ENCODE assay signal across 32 cellular contexts in the genomic region with DNA sequence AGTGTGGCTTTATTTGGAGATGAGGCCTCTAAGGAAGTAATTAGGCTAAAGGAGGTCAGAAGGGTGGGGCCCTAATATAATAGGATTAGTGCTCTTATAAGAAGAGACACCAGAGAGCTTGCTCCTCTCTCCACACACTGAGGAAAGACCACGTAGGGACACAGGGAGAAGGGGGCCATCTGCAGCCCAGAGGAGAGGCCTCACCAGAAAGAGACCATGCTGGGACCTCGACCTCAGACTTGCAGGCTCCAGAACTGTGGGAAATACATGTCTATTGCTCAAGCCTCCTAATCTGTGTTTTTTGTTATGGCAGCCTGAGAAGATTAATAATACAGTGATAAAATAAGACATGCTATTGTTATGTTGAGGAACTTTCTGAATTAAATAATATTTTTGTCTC.
"Had no signal": no experiment of that assay in that cellular context is flagged by ENCODE, and none has a peak within 500 bp of the region (broad histone marks: within the 10 kb centered on the region; RNA-seq: fewer than 3 reads in every experiment).

No MANE protein-coding gene starts in this region.

- H3K4me3 Mint-ChIP-seq: activated CD4-positive, alpha-beta memory T cell treated with anti-CD3 and anti-CD28 coated beads, Interleukin-2, amount 10 ng/mL, durations not matched to agents 7 days and 5 days; activated CD4-positive, alpha-beta T cell treated with anti-CD3 and anti-CD28 coated beads, Interleukin-2, amount 10 ng/mL, durations not matched to agents 7 days and 5 days; activated naive CD4-positive, alpha-beta T cell treated with anti-CD3 and anti-CD28 coated beads for 36 hours; activated naive CD8-positive, alpha-beta T cell treated with anti-CD3 and anti-CD28 coated beads for 36 hours; activated T-helper 1 cell treated with anti-CD3 and anti-CD28 coated beads, Interleukin-12 subunit alpha, Interleukin-12 subunit beta, Interleukin-2, Interleukin-4 antibody, amounts not matched to agents 30 ng/mL and 10 ng/mL and 1 ng/mL, durations not matched to agents 14 hours and 24 hours and 36 hours; mesothelial cell of epicardium; naive B cell; nephron progenitor cell; stimulated activated naive B cell treated with anti-CD40 and anti-IgM and Interleukin-4, amounts not matched to agents 10 μg/mL and 1 μg/mL and 100 μg/mL, for 72 hours had no signal

- H3K4me2 ChIP-seq: hepatocyte, smooth muscle cell had no signal

- H3K36me3 Mint-ChIP-seq: activated naive CD8-positive, alpha-beta T cell treated with anti-CD3 and anti-CD28 coated beads for 36 hours; mesothelial cell of epicardium; naive B cell had no signal

- H3K4me3 ChIP-seq: adrenal gland, gastrocnemius medialis, hepatocyte, ovary, smooth muscle cell, stomach, suprapubic skin, tibial nerve had no signal

- H2AFZ ChIP-seq: hepatocyte had no signal

- H3K27ac ChIP-seq: adrenal gland, gastrocnemius medialis, hepatocyte, ovary, stomach, suprapubic skin had no signal

- H3K9me3 ChIP-seq: adrenal gland, gastrocnemius medialis, ovary, stomach, suprapubic skin, tibial nerve had no signal

- H3K4me1 Mint-ChIP-seq: activated CD4-positive, alpha-beta memory T cell treated with anti-CD3 and anti-CD28 coated beads, Interleukin-2, amount 10 ng/mL, durations not matched to agents 7 days and 5 days; activated CD4-positive, alpha-beta T cell treated with anti-CD3 and anti-CD28 coated beads, Interleukin-2, amount 10 ng/mL, durations not matched to agents 7 days and 5 days; mesothelial cell of epicardium; nephron progenitor cell had no signal

- FAIRE-seq: keratinocyte, TTC549 had no signal

- H3K4me1 ChIP-seq: adrenal gland had no signal

- ATAC-seq: gastrocnemius medialis; left colon; stimulated activated naive B cell treated with anti-CD40 and anti-IgM and Interleukin-4, amounts not matched to agents 10 μg/mL and 1 μg/mL and 100 μg/mL, for 72 hours had no signal

- H3K36me3 ChIP-seq: adrenal gland, gastrocnemius medialis, ovary, stomach, suprapubic skin, tibial nerve had no signal

- H3K9me3 Mint-ChIP-seq: activated CD4-positive, alpha-beta memory T cell treated with anti-CD3 and anti-CD28 coated beads, Interleukin-2, amount 10 ng/mL, durations not matched to agents 7 days and 5 days; activated CD4-positive, alpha-beta T cell treated with anti-CD3 and anti-CD28 coated beads, Interleukin-2, amount 10 ng/mL, durations not matched to agents 7 days and 5 days; activated naive CD4-positive, alpha-beta T cell treated with anti-CD3 and anti-CD28 coated beads for 36 hours; activated naive CD8-positive, alpha-beta T cell treated with anti-CD3 and anti-CD28 coated beads for 36 hours; activated T-helper 1 cell treated with anti-CD3 and anti-CD28 coated beads, Interleukin-12 subunit alpha, Interleukin-12 subunit beta, Interleukin-2, Interleukin-4 antibody, amounts not matched to agents 30 ng/mL and 10 ng/mL and 1 ng/mL, durations not matched to agents 14 hours and 24 hours and 36 hours; mesothelial cell of epicardium; naive B cell; nephron progenitor cell; stimulated activated naive B cell treated with anti-CD40 and anti-IgM and Interleukin-4, amounts not matched to agents 10 μg/mL and 1 μg/mL and 100 μg/mL, for 72 hours had no signal

- DNase-seq: activated CD4-positive, alpha-beta memory T cell treated with anti-CD3 and anti-CD28 coated beads, Interleukin-2, amount 10 ng/mL, durations not matched to agents 7 days and 5 days; activated CD4-positive, alpha-beta T cell treated with anti-CD3 and anti-CD28 coated beads for 1 hour; activated CD4-positive, alpha-beta T cell treated with anti-CD3 and anti-CD28 coated beads, Interleukin-2, amount 10 ng/mL, durations not matched to agents 7 days and 5 days; activated effector memory CD4-positive, alpha-beta T cell treated with anti-CD3 and anti-CD28 coated beads, Interleukin-2, amount 50 U/mL, for 16 hours; activated naive CD4-positive, alpha-beta T cell treated with anti-CD3 and anti-CD28 coated beads for 36 hours; activated naive CD8-positive, alpha-beta T cell treated with anti-CD3 and anti-CD28 coated beads for 36 hours; adrenal gland; central memory CD4-positive, alpha-beta T cell; dermis blood vessel endothelial cell; effector CD8-positive, alpha-beta T cell; erythroblast; gastrocnemius medialis; glutamatergic neuron; left colon; mammary epithelial cell; naive B cell; nephron progenitor cell; ovary; stimulated activated CD4-positive, alpha-beta T cell treated with anti-CD3 and anti-CD28 coated beads, Interleukin-15, amount 100 ng/mL, for 24 hours; stimulated activated CD4-positive, alpha-beta T cell treated with anti-CD3 and anti-CD28 coated beads, Interleukin-2, amount 100 ng/mL, for 24 hours; stimulated activated naive B cell treated with anti-CD40 and anti-IgM and Interleukin-4, amounts not matched to agents 10 μg/mL and 1 μg/mL and 100 μg/mL, for 72 hours; stomach; T-helper 1 cell had no signal

- H3K27me3 ChIP-seq: adrenal gland, gastrocnemius medialis, hepatocyte, ovary, stomach, suprapubic skin, tibial nerve had no signal

- H3K27me3 Mint-ChIP-seq: activated CD4-positive, alpha-beta T cell treated with anti-CD3 and anti-CD28 coated beads, Interleukin-2, amount 10 ng/mL, durations not matched to agents 7 days and 5 days; activated naive CD8-positive, alpha-beta T cell treated with anti-CD3 and anti-CD28 coated beads for 36 hours; naive B cell; stimulated activated naive B cell treated with anti-CD40 and anti-IgM and Interleukin-4, amounts not matched to agents 10 μg/mL and 1 μg/mL and 100 μg/mL, for 72 hours had no signal

- H3K27ac Mint-ChIP-seq: activated CD4-positive, alpha-beta memory T cell treated with anti-CD3 and anti-CD28 coated beads, Interleukin-2, amount 10 ng/mL, durations not matched to agents 7 days and 5 days; activated CD4-positive, alpha-beta T cell treated with anti-CD3 and anti-CD28 coated beads, Interleukin-2, amount 10 ng/mL, durations not matched to agents 7 days and 5 days; activated naive CD4-positive, alpha-beta T cell treated with anti-CD3 and anti-CD28 coated beads for 36 hours; activated naive CD8-positive, alpha-beta T cell treated with anti-CD3 and anti-CD28 coated beads for 36 hours; activated T-helper 1 cell treated with anti-CD3 and anti-CD28 coated beads, Interleukin-12 subunit alpha, Interleukin-12 subunit beta, Interleukin-2, Interleukin-4 antibody, amounts not matched to agents 30 ng/mL and 10 ng/mL and 1 ng/mL, durations not matched to agents 14 hours and 24 hours and 36 hours; mesothelial cell of epicardium; nephron progenitor cell; progenitor cell of endocrine pancreas; stimulated activated naive B cell treated with anti-CD40 and anti-IgM and Interleukin-4, amounts not matched to agents 10 μg/mL and 1 μg/mL and 100 μg/mL, for 72 hours had no signal
